Comparison of ENCODE assay signal across 8 cellular contexts in the genomic region with DNA sequence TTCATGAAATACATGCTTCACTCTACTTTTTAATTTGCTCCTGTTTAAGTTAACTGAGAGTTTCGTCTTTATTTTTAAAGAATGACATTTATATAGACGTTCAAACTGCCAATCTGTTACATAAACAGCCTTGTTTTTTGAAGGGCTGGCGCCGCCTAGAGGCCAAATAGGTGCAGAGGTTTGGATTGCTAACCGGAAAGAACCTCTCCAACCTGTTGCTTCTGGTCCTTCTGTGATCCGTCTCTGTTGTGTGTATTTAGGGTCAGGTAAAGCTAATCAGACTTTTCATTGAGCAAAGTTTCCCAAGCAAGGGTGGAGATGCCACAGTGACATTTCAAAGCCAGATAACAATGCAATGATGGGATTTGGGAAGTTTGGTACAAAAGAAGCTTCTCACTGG. TPM values are rescaled to one million over a fixed set of nuclear protein-coding genes. Genes with fewer than 3 reads are reported as not detected.
DNase-seq lines count a peak whose midpoint lies in the region; ATAC-seq, FAIRE-seq and TF ChIP-seq lines count a peak whose summit lies in the region.

No MANE protein-coding gene starts in this region.

- WGBS in pancreas, 2 donors = 1 to 2% methylated on average over 6 of the region's 6 CpGs

- H3K9ac ChIP-seq in DND-41 (ENCODE audit: low read depth, low read length) = no peak overlapping the region

- peak; percentile 75 for TF ChIP-seq CTCF in DND-41 (IDR thresholded peaks at IDR 0.05; ENCODE audit: borderline replicate concordance, extremely low read depth, low read length, poor library complexity, severe bottlenecking)
- peak; percentile 99 for TF ChIP-seq CTCF in LNCAP (IDR thresholded peaks at IDR 0.05)
- TF ChIP-seq CTCF in pancreas (IDR thresholded peaks at IDR 0.05) = peak; percentile 83 to 92 (median 92)
- TF ChIP-seq CTCF in tibial artery (IDR thresholded peaks at IDR 0.05) = peak; percentile 87

- H2AFZ ChIP-seq in DND-41 (ENCODE audit: low read depth, low read length) = no peak overlapping the region

- no peak overlapping the region for H3K4me2 ChIP-seq in DND-41 (ENCODE audit: insufficient read depth, low read length)

- no peaks in the 10 kb centered on the region for H3K36me3 ChIP-seq in DND-41 (ENCODE audit: insufficient read depth, low read length)
- no peaks in the 10 kb centered on the region for H3K36me3 ChIP-seq in pancreas
- no peaks in the 10 kb centered on the region for H3K36me3 ChIP-seq in tibial artery

- H3K27ac ChIP-seq in DND-41 (ENCODE audit: low read length) (no peak overlapping the region), pancreas (peak overlapping the region in 2 of 4 donors; percentile 22 to 51), tibial artery (no peak overlapping the region)

- H3K79me2 ChIP-seq in DND-41 (ENCODE audit: insufficient read depth, low read length) = no peaks in the 10 kb centered on the region

- FAIRE-seq in pancreas (lab: Jason Lieb, UNC) = no peak

- H3K4me1 ChIP-seq in DND-41 (ENCODE audit: insufficient read depth, low read length) = no peaks in the 10 kb centered on the region
- H3K4me1 ChIP-seq in pancreas = peaks cover 3 to 9% (median 8%) of the 10 kb centered on the region in 3 donors
- peaks cover 0 to 3% (median 0%) of the 10 kb centered on the region in 4 donors for H3K4me1 ChIP-seq in tibial artery

- ATAC-seq in DND-41 (ENCODE audit: insufficient read depth, low read depth) (no peak; the same call in 2 of the 3 replicates), GM21723 (IDR thresholded peaks at IDR 0.05; ENCODE audit: unreplicated experiment) (peak; percentile 91), pancreas (peak; percentile 66 to 83 (median 80))

- no peaks in the 10 kb centered on the region for H4K20me1 ChIP-seq in DND-41 (ENCODE audit: insufficient read depth, low read length)

- H3K9me3 ChIP-seq in DND-41 (ENCODE audit: insufficient read depth, low read length, severe bottlenecking) = no peaks in the 10 kb centered on the region
- no peaks in the 10 kb centered on the region for H3K9me3 ChIP-seq in pancreas
- no peaks in the 10 kb centered on the region for H3K9me3 ChIP-seq in tibial artery

- intact Hi-C loops in pancreas (cut with DNase I) (no loop called here), tibial artery (cut with DNase I; ENCODE audit: low total_unique reads) (no loop called here)

- H3K27me3 ChIP-seq in DND-41 (ENCODE audit: insufficient read depth, low read length, poor library complexity) = no peaks in the 10 kb centered on the region
- no peaks in the 10 kb centered on the region for H3K27me3 ChIP-seq in pancreas
- H3K27me3 ChIP-seq in tibial artery = no peaks in the 10 kb centered on the region

- H3K4me3 ChIP-seq in DND-41 (ENCODE audit: low read depth in 1 of 2, low read length in 2 of 2) = no peak overlapping the region
- H3K4me3 ChIP-seq in pancreas = no peak overlapping the region
- H3K4me3 ChIP-seq in tibial artery = no peak overlapping the region

- peak; percentile 46 for DNase-seq in DND-41
- peak; percentile 35 to 50 for DNase-seq in SHP77 (lab: John Stamatoyannopoulos, UW)
- peak; percentile 57 for DNase-seq in activated effector memory CD4-positive, alpha-beta T cell treated with Interleukin-2 at 50 U/mL for 16 hours
- DNase-seq in foreskin melanocyte = peak; percentile 66
- DNase-seq in pancreas = peak; percentile 76 to 92 (median 88)
- peak; percentile 85 to 87 for DNase-seq in tibial artery

RNA-seq across cellular contexts. Expression of gene GLIS3, which starts 39.5 kb away (rescaled TPM):
- 10 to 100 TPM; 32.0 to 67.2 (median 40.7) TPM for total RNA-seq in pancreas
- polyA plus RNA-seq in pancreas = 10 to 100 TPM; 15.9 to 29.1 TPM
